In genomic region chr17:32739722-32740121, GRCh38 we compare ENCODE assay signal across 16 cellular contexts.
A peak's percentile ranks its signal among the peaks of the same experiment; 100 is the strongest.
DNase-seq lines count a peak whose midpoint lies in the region; ATAC-seq and TF ChIP-seq lines count a peak whose summit lies in the region.
"Had no signal": no experiment of that assay in that cellular context is flagged by ENCODE, and none has a peak within 500 bp of the region (broad histone marks: within the 10 kb centered on the region; RNA-seq: fewer than 3 reads in every experiment).

No MANE protein-coding gene starts in this region.

- no peak overlapping the region for H3K4me3 ChIP-seq in lower leg skin (ENCODE audit: low read depth, poor library complexity, severe bottlenecking)
- H3K4me3 ChIP-seq: BLaER1 treated with 17β-estradiol and CSF1 and Interleukin-3, amounts not matched to agents 10 nM and 100 nM had no signal

- TF ChIP-seq POLR2A in lower leg skin (IDR thresholded peaks at IDR 0.05) = no peak

- intact Hi-C loops in lower leg skin (cut with DNase I; ENCODE audit: low total_unique reads) = no loop called here

- ATAC-seq in left lobe of liver = peak; percentile 26
- no peak for ATAC-seq in stimulated activated effector memory CD8-positive, alpha-beta T cell treated with anti-CD3 and anti-CD28 coated beads, Interleukin-12 subunit alpha, Interleukin-12 subunit beta, amount 100 ng/mL, for 72 hours
- ATAC-seq: CD8-positive, alpha-beta T cell had no signal

- no peak overlapping the region for H3K4me3 Mint-ChIP-seq in stimulated activated effector memory CD8-positive, alpha-beta T cell treated with anti-CD3 and anti-CD28 coated beads, Interleukin-12 subunit alpha, Interleukin-12 subunit beta, amount 100 ng/mL, for 72 hours
- H3K4me3 Mint-ChIP-seq: B cell; CD4-positive, alpha-beta T cell; CD8-positive, alpha-beta T cell had no signal

- no peak for TF ChIP-seq CTCF in lower leg skin (IDR thresholded peaks at IDR 0.05)

- DNase-seq in Ammon's horn (ENCODE audit: low spot score) = peak; percentile 29
- no peak for DNase-seq in left lobe of liver (ENCODE audit: low spot score)
- peak; percentile 40 for DNase-seq in pons (ENCODE audit: low spot score)
- DNase-seq in stimulated activated effector memory CD8-positive, alpha-beta T cell treated with anti-CD3 and anti-CD28 coated beads, Interleukin-12 subunit alpha, Interleukin-12 subunit beta, amount 100 ng/mL, for 72 hours (ENCODE audit: low spot score in 2 of 2) = no peak
- no peak for DNase-seq in lower leg skin (ENCODE audit: low spot score in 2 of 2)
- no peak for DNase-seq in A172 (ENCODE audit: low spot score)
- DNase-seq: 8988T; ACHN; Caco-2; Calu3; CD4-positive, alpha-beta T cell; CD8-positive, alpha-beta T cell; DMS79 treated with DMSO at 0.1 percent for 48 hours; GF-D8 had no signal

- H3K9me3 Mint-ChIP-seq in stimulated activated effector memory CD8-positive, alpha-beta T cell treated with anti-CD3 and anti-CD28 coated beads, Interleukin-12 subunit alpha, Interleukin-12 subunit beta, amount 100 ng/mL, for 72 hours = no peaks in the 10 kb centered on the region
- H3K9me3 Mint-ChIP-seq: CD4-positive, alpha-beta T cell; CD8-positive, alpha-beta T cell had no signal

- H3K27ac Mint-ChIP-seq in stimulated activated effector memory CD8-positive, alpha-beta T cell treated with anti-CD3 and anti-CD28 coated beads, Interleukin-12 subunit alpha, Interleukin-12 subunit beta, amount 100 ng/mL, for 72 hours = no peak overlapping the region
- H3K27ac Mint-ChIP-seq: B cell; CD4-positive, alpha-beta T cell; CD8-positive, alpha-beta T cell had no signal

- 100% methylated on average over 2 of the region's 2 CpGs for WGBS in lower leg skin, 2 donors

- H3K4me1 Mint-ChIP-seq in stimulated activated effector memory CD8-positive, alpha-beta T cell treated with anti-CD3 and anti-CD28 coated beads, Interleukin-12 subunit alpha, Interleukin-12 subunit beta, amount 100 ng/mL, for 72 hours = no peaks in the 10 kb centered on the region

- H3K36me3 Mint-ChIP-seq in stimulated activated effector memory CD8-positive, alpha-beta T cell treated with anti-CD3 and anti-CD28 coated beads, Interleukin-12 subunit alpha, Interleukin-12 subunit beta, amount 100 ng/mL, for 72 hours = no peaks in the 10 kb centered on the region

Comparison
In these comparisons a context has a peak if more than half of its experiments do, and no peak if none do; other contexts are left out.
1. DNase-seq: peak in Ammon's horn (single experiment) and pons (single experiment); none in left lobe of liver (single experiment), stimulated activated effector memory CD8-positive, alpha-beta T cell treated with anti-CD3 and anti-CD28 coated beads, Interleukin-12 subunit alpha, Interleukin-12 subunit beta, amount 100 ng/mL, for 72 hours (0 of 2), lower leg skin (0 of 2) and A172 (single experiment).